ENCODE assay signal across 11 cellular contexts in genomic region chr3:149016669-149017541, GRCh38. TPM values are rescaled to one million over a fixed set of nuclear protein-coding genes. Genes with fewer than 3 reads are reported as not detected.
DNase-seq lines count a peak whose midpoint lies in the region; ATAC-seq, FAIRE-seq and TF ChIP-seq lines count a peak whose summit lies in the region.
"Had no signal": no experiment of that assay in that cellular context is flagged by ENCODE, and none has a peak within 500 bp of the region (broad histone marks: within the 10 kb centered on the region; RNA-seq: fewer than 3 reads in every experiment).

No MANE protein-coding gene starts in this region.

- H4K8ac ChIP-seq in neuronal stem cell (ENCODE audit: low read depth, low read length), result no peak overlapping the region

- no peaks in the 10 kb centered on the region for H3K79me2 ChIP-seq in PC-3 (ENCODE audit: low read length)
- no peaks in the 10 kb centered on the region for H3K79me2 ChIP-seq in endothelial cell of umbilical vein (ENCODE audit: control insufficient read depth, insufficient read depth, low read length)
- H3K79me2 ChIP-seq in MM.1S (ENCODE audit: low read length), result peaks cover 20% of the 10 kb centered on the region; the same call in 1 of the 2 replicates

- no CpG with 5 or more reads among the region's 9 CpGs for WGBS in neuronal stem cell (ENCODE audit: extremely low coverage in 2 of 2, insufficient read length in 2 of 2, insufficient replicate concordance in 1 of 2), 2 donors

- no peaks in the 10 kb centered on the region for H3K4me1 Mint-ChIP-seq in CD14-positive monocyte

- H4K91ac ChIP-seq in neuronal stem cell (ENCODE audit: low read depth, low read length, poor library complexity), result no peak overlapping the region

- intact Hi-C loops in CD14-positive monocyte (cut with micrococcal nuclease) (no loop called here), PC-3 (cut with micrococcal nuclease) (no loop called here), endothelial cell of umbilical vein (cut with micrococcal nuclease) (no loop called here)

- TF ChIP-seq POLR2A in endothelial cell of umbilical vein (IDR thresholded peaks at IDR 0.05; ENCODE audit: low read depth, low read length), result no peak

- H3K36me3 Mint-ChIP-seq in CD14-positive monocyte, result peaks cover 64 to 91% of the 10 kb centered on the region in 2 donors

- H3K9me1 ChIP-seq in endothelial cell of umbilical vein (replicated peaks; ENCODE audit: control insufficient read depth, extremely low read depth, insufficient read depth, low read length), result no peaks in the 10 kb centered on the region

- ATAC-seq in PC-3, result peak; percentile 37
- no peak for ATAC-seq in GM18858 (IDR thresholded peaks at IDR 0.05; ENCODE audit: unreplicated experiment)

- FAIRE-seq in endothelial cell of umbilical vein (lab: Jason Lieb, UNC), result peak; percentile 67

- H3K9ac ChIP-seq in PC-3 (ENCODE audit: low read length) (no peak overlapping the region), endothelial cell of umbilical vein (replicated peaks; ENCODE audit: extremely low read depth, insufficient read depth, low read length) (no peak overlapping the region), neuronal stem cell (ENCODE audit: low read depth, low read length, poor library complexity) (no peak overlapping the region), MM.1S (ENCODE audit: low read length) (no peak overlapping the region)

- DNase-seq in CD14-positive monocyte (ENCODE audit: low spot score) (no peak), PC-3 (peak; percentile 45), endothelial cell of umbilical vein (ENCODE audit: low read depth, low spot score) (peak; percentile 37), neuronal stem cell (ENCODE audit: low spot score) (no peak), HuH-7 (ENCODE audit: low spot score) (no peak), MM.1S (no peak), DMS114 treated with DMSO at 0.1 percent for 48 hours (lab: John Stamatoyannopoulos, UW; ENCODE audit: unreplicated experiment) (no peak)
- DNase-seq: activated T-cell treated with anti-CD3 and anti-CD28 coated beads, Interleukin-2, amount 50 U/mL, for 48 hours; H9; PC-9 had no signal

- H3K36me3 ChIP-seq in PC-3 (ENCODE audit: low read depth, low read length), result no peaks in the 10 kb centered on the region
- peaks cover 6 to 9% of the 10 kb centered on the region in 2 experiments for H3K36me3 ChIP-seq in endothelial cell of umbilical vein (ENCODE audit: control insufficient read depth in 2 of 2, extremely low read depth in 1 of 2, insufficient read depth in 2 of 2, low read length in 2 of 2)
- peaks cover 0 to 7% of the 10 kb centered on the region in 2 donors for H3K36me3 ChIP-seq in neuronal stem cell (replicated peaks in 1 of 2; ENCODE audit: control insufficient read depth in 2 of 2, insufficient read depth in 2 of 2, low read length in 2 of 2)
- H3K36me3 ChIP-seq in MM.1S (replicated peaks; ENCODE audit: insufficient read depth, low read length), result 0 out of 2 replicates have a peak, but pooled peaks cover 5% of the 10 kb centered on the region

- no peak overlapping the region for H3K4ac ChIP-seq in neuronal stem cell (ENCODE audit: low read length)

- H3K9me3 Mint-ChIP-seq in CD14-positive monocyte, result no peaks in the 10 kb centered on the region
- H3K9me3 Mint-ChIP-seq: H9 had no signal

- H3K27ac ChIP-seq in PC-3 (ENCODE audit: low read length), result no peak overlapping the region
- peak overlapping the region; percentile 3 for H3K27ac ChIP-seq in endothelial cell of umbilical vein (ENCODE audit: insufficient read depth, low read depth, low read length)
- H3K27ac ChIP-seq in neuronal stem cell (replicated peaks; ENCODE audit: low read length), result no peak overlapping the region
- no peak overlapping the region for H3K27ac ChIP-seq in MM.1S (ENCODE audit: low read length)
- H3K27ac ChIP-seq: PC-9 had no signal

- H3K4me1 ChIP-seq in PC-3 (ENCODE audit: insufficient read depth, low read length) (peaks cover 4% of the 10 kb centered on the region; the same call in 1 of the 2 replicates), endothelial cell of umbilical vein (ENCODE audit: control insufficient read depth, extremely low read depth, insufficient read depth, low read length) (peaks cover 9% of the 10 kb centered on the region), neuronal stem cell (ENCODE audit: control insufficient read depth in 2 of 2, insufficient read depth in 1 of 2, low read depth in 1 of 2, low read length in 2 of 2) (peaks cover 0 to 5% of the 10 kb centered on the region in 2 donors), MM.1S (ENCODE audit: low read length) (no peaks in the 10 kb centered on the region)

- H3K27me3 Mint-ChIP-seq in CD14-positive monocyte (ENCODE audit: low read depth in 3 of 3), result peaks cover 0 to 2% (median 0%) of the 10 kb centered on the region in 3 donors

- H3K18ac ChIP-seq in neuronal stem cell (ENCODE audit: low read length), result no peak overlapping the region

- peak overlapping the region in 4 of 7 donors; percentile 5 to 77 (median 24) for H3K27ac Mint-ChIP-seq in CD14-positive monocyte
- H3K27ac Mint-ChIP-seq: H9 had no signal

- H3K9me2 ChIP-seq in PC-3 (replicated peaks; ENCODE audit: low read length) (no peaks in the 10 kb centered on the region), MM.1S (replicated peaks; ENCODE audit: insufficient read depth, low read length) (no peaks in the 10 kb centered on the region)

- POLR2A ChIA-PET in PC-3 (lab: Charles Lee; ENCODE audit: unreplicated experiment), result no interaction called here
- POLR2A ChIA-PET in endothelial cell of umbilical vein (lab: Charles Lee), result no interaction called here

- H3K9me3 ChIP-seq in PC-3 (ENCODE audit: low read length) (no peaks in the 10 kb centered on the region), endothelial cell of umbilical vein (replicated peaks; ENCODE audit: control insufficient read depth, insufficient read depth, low read length) (no peaks in the 10 kb centered on the region), neuronal stem cell (replicated peaks in 1 of 2; ENCODE audit: control insufficient read depth in 2 of 2, insufficient read depth in 1 of 2, low read depth in 1 of 2, low read length in 2 of 2) (peaks cover 0 to 3% of the 10 kb centered on the region in 2 donors), MM.1S (replicated peaks; ENCODE audit: insufficient read depth, low read length) (no peaks in the 10 kb centered on the region)

- CTCF ChIA-PET in PC-3 (lab: Charles Lee), result no interaction called here
- CTCF ChIA-PET in endothelial cell of umbilical vein (lab: Charles Lee), result no interaction called here

- H3K4me3 Mint-ChIP-seq in CD14-positive monocyte, result no peak overlapping the region
- H3K4me3 Mint-ChIP-seq: H9 had no signal

- H3K79me1 ChIP-seq in neuronal stem cell (ENCODE audit: low read depth, low read length), result no peaks in the 10 kb centered on the region

- dilution Hi-C loops in endothelial cell of umbilical vein (cut with MboI; ENCODE audit: extremely low pct_ligation_motif_present, low sequenced_read_pairs), result no loop called here

- H2BK15ac ChIP-seq in neuronal stem cell (ENCODE audit: low read length), result no peak overlapping the region

- H2BK12ac ChIP-seq in neuronal stem cell (ENCODE audit: low read length), result no peak overlapping the region

- H3K27me3 ChIP-seq in PC-3 (ENCODE audit: low read length) (no peaks in the 10 kb centered on the region), endothelial cell of umbilical vein (ENCODE audit: control insufficient read depth in 2 of 2, insufficient read depth in 2 of 2, low read length in 2 of 2) (no peaks in the 10 kb centered on the region), neuronal stem cell (ENCODE audit: control insufficient read depth in 3 of 3, insufficient read depth in 3 of 3, low read depth in 1 of 3, low read length in 3 of 3) (no peaks in the 10 kb centered on the region), MM.1S (replicated peaks; ENCODE audit: insufficient read depth, low read length) (no peaks in the 10 kb centered on the region)

- H2BK120ac ChIP-seq in neuronal stem cell (ENCODE audit: low read depth, low read length), result no peak overlapping the region

- H4K20me1 ChIP-seq in PC-3 (ENCODE audit: low read length) (no peaks in the 10 kb centered on the region), endothelial cell of umbilical vein (replicated peaks; ENCODE audit: control insufficient read depth, extremely low read depth, insufficient read depth, low read length) (no peaks in the 10 kb centered on the region), MM.1S (ENCODE audit: insufficient read depth, low read length) (no peaks in the 10 kb centered on the region)

- no peak overlapping the region for H2AK5ac ChIP-seq in neuronal stem cell (ENCODE audit: low read depth, low read length)

- H3K4me2 ChIP-seq in PC-3 (ENCODE audit: low read length), result no peak overlapping the region
- H3K4me2 ChIP-seq in endothelial cell of umbilical vein (ENCODE audit: insufficient read depth, low read length), result no peak overlapping the region
- no peak overlapping the region for H3K4me2 ChIP-seq in neuronal stem cell (ENCODE audit: insufficient read depth, low read length, poor library complexity, severe bottlenecking)
- H3K4me2 ChIP-seq in MM.1S (ENCODE audit: low read depth, low read length), result no peak overlapping the region
- H3K4me2 ChIP-seq: PC-9 had no signal

- H3K23ac ChIP-seq in neuronal stem cell (ENCODE audit: low read depth, low read length, poor library complexity), result peak overlapping the region; percentile 26

- no TSS peak for BruUV-seq in PC-3 (replicated peaks; lab: Mats Ljungman, UMichigan)
- no TSS peak for BruUV-seq in endothelial cell of umbilical vein (replicated peaks; lab: Mats Ljungman, UMichigan)

- TF ChIP-seq CTCF in CD14-positive monocyte (IDR thresholded peaks at IDR 0.05) (no peak), PC-3 (conservative IDR thresholded peaks at IDR 0.05; ENCODE audit: low read depth, low read length) (no peak), endothelial cell of umbilical vein (IDR thresholded peaks at IDR 0.05; ENCODE audit: extremely low read depth in 1 of 2, insufficient read depth in 1 of 2, low read depth in 1 of 2, low read length in 2 of 2) (no peak), MM.1S (IDR thresholded peaks at IDR 0.05; ENCODE audit: low read length) (no peak)

- H2AFZ ChIP-seq in PC-3 (ENCODE audit: low read length) (no peak overlapping the region), endothelial cell of umbilical vein (ENCODE audit: low read depth, low read length) (no peak overlapping the region), neuronal stem cell (ENCODE audit: low read length) (no peak overlapping the region), MM.1S (ENCODE audit: low read length) (no peak overlapping the region)
- H2AFZ ChIP-seq: PC-9 had no signal

- no peak overlapping the region for H3K4me3 ChIP-seq in PC-3 (ENCODE audit: low read length)
- H3K4me3 ChIP-seq in endothelial cell of umbilical vein (replicated peaks in 1 of 3; ENCODE audit: insufficient read depth in 1 of 3, low read depth in 1 of 3, low read length in 3 of 3), result no peak overlapping the region
- H3K4me3 ChIP-seq in neuronal stem cell (ENCODE audit: low read length in 2 of 2), result peak overlapping the region in 1 of 2 donors; percentile 9
- no peak overlapping the region for H3K4me3 ChIP-seq in MM.1S (ENCODE audit: low read length)
- H3K4me3 ChIP-seq: PC-9 had no signal

- no peak overlapping the region for H2BK5ac ChIP-seq in neuronal stem cell (ENCODE audit: low read length)

- no peak overlapping the region for H3K14ac ChIP-seq in neuronal stem cell (ENCODE audit: low read length)

- H3F3A ChIP-seq in PC-3 (ENCODE audit: low read length, unreplicated experiment) (no peaks in the 10 kb centered on the region), MM.1S (ENCODE audit: insufficient read depth, low read length) (no peaks in the 10 kb centered on the region)

RNA-seq across cellular contexts. Expression of gene GYG1, which starts 25.6 kb away (rescaled TPM):
- polyA plus RNA-seq in CD14-positive monocyte (100 to 1,000 TPM; 121 to 122 TPM), endothelial cell of umbilical vein (24.7 and 25.2 TPM in 2 replicates)
- total RNA-seq in PC-3 (2014; rRNA removed) (9.9 and 12.0 TPM in 2 replicates), endothelial cell of umbilical vein (46.8 and 58.5 TPM in 2 replicates)
- 35.9 and 39.5 TPM in 2 replicates for polyA plus RNA-seq in endothelial cell of umbilical vein (2011; cell fraction: cytosol; rRNA removed)
- polyA plus RNA-seq in endothelial cell of umbilical vein (2011; cell fraction: nucleus; rRNA removed), result 22.7 and 23.8 TPM in 2 replicates
- 61.6 and 75.7 TPM in 2 replicates for polyA plus RNA-seq in endothelial cell of umbilical vein (2012)
- polyA minus RNA-seq in endothelial cell of umbilical vein, result 33.9 and 38.7 TPM in 2 replicates
- 22.1 TPM for polyA minus RNA-seq in endothelial cell of umbilical vein (2011; cell fraction: cytosol; rRNA and poly(A)+ RNA removed)
- polyA minus RNA-seq in endothelial cell of umbilical vein (2011; cell fraction: nucleus; rRNA and poly(A)+ RNA removed), result 21.8 and 38.1 TPM in 2 replicates
- polyA plus RNA-seq in neuronal stem cell (2013, experiment 1 of 2), result 20.6 TPM
- polyA plus RNA-seq in neuronal stem cell (2013, experiment 2 of 2), result 19.6 TPM

Comparison
In these comparisons a context has a peak if more than half of its experiments do, and no peak if none do; other contexts are left out.
1. DNase-seq: peak in PC-3 (single experiment) and endothelial cell of umbilical vein (single experiment); none in CD14-positive monocyte (single experiment), neuronal stem cell (single experiment), HuH-7 (single experiment), MM.1S (single experiment) and DMS114 treated with DMSO at 0.1 percent for 48 hours (single experiment).